ENCODE assay signal across 9 cellular contexts in the genomic region with DNA sequence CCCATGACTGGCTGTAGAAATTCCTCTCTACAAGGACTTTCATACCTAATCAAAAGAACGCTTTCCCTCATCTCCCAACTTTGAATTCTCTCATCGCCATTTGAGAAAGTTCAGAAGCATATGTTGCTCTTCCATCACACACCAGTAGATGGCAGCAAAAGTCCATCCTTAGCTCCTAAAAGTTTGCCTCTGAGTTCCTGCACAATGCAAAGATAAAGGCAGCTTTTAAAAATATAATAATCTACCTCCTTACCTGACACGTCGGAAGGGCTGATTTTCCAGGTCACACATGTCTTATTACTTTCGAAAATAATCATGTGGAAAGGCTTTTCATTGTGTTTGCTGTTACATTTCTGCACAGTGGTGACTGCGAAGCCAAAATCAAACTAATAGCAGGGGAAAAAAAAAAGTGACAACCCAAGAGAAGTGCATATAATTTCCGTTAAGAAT.
DNase-seq lines count a peak whose midpoint lies in the region; ATAC-seq and TF ChIP-seq lines count a peak whose summit lies in the region.
"Had no signal": no experiment of that assay in that cellular context is flagged by ENCODE, and none has a peak within 500 bp of the region (broad histone marks: within the 10 kb centered on the region; RNA-seq: fewer than 3 reads in every experiment).

No MANE protein-coding gene starts in this region.

- no peak overlapping the region for H3K4me3 Mint-ChIP-seq in osteocyte (ENCODE audit: unreplicated experiment)

- no peaks in the 10 kb centered on the region for H3K4me1 ChIP-seq in cardiac muscle cell (ENCODE audit: low read depth)

- H3K4me1 Mint-ChIP-seq in osteocyte (ENCODE audit: unreplicated experiment), result no peaks in the 10 kb centered on the region

- no peak overlapping the region for H3K27ac Mint-ChIP-seq in osteocyte (ENCODE audit: unreplicated experiment)

- DNase-seq in cardiac muscle cell (ENCODE audit: low read depth in 1 of 2, low spot score in 1 of 2) (peak; percentile 66 to 73), cardiac septum (ENCODE audit: low spot score) (no peak), NCI-H1694 treated with DMSO at 0.1 percent for 48 hours (lab: John Stamatoyannopoulos, UW) (peak; percentile 69), fibroblast of the aortic adventitia (ENCODE audit: low read depth) (peak; percentile 62), osteocyte (ENCODE audit: extremely low spot score, unreplicated experiment) (no peak)
- DNase-seq in activated CD4-positive, alpha-beta T cell treated with anti-CD3 and anti-CD28 coated beads, Interleukin-2, amount 50 U/mL, for 1 hour, result peak; percentile 13
- DNase-seq in NK-92 treated with Interleukin-12 subunit alpha and Interleukin-12 subunit beta, amount 100 ng/mL, for 24 hours (lab: John Stamatoyannopoulos, UW), result no peak

- ATAC-seq in HG02610 (IDR thresholded peaks at IDR 0.05; ENCODE audit: unreplicated experiment), result peak; percentile 71
- ATAC-seq: left colon had no signal

- peaks cover 3% of the 10 kb centered on the region for H3K9me3 Mint-ChIP-seq in osteocyte (ENCODE audit: unreplicated experiment)

- no peaks in the 10 kb centered on the region for H3K27me3 Mint-ChIP-seq in osteocyte (ENCODE audit: unreplicated experiment)

- TF ChIP-seq CTCF in cardiac muscle cell (IDR thresholded peaks at IDR 0.05; ENCODE audit: low read depth, low read length), result peak; percentile 86
- peak; percentile 90 for TF ChIP-seq CTCF in fibroblast of the aortic adventitia (IDR thresholded peaks at IDR 0.05; ENCODE audit: insufficient read depth, low read length)
- peak; percentile 84 for TF ChIP-seq CTCF in osteocyte (IDR thresholded peaks at IDR 0.05)

- H3K9me3 ChIP-seq in cardiac muscle cell (ENCODE audit: low read depth), result no peaks in the 10 kb centered on the region

- intact Hi-C loops in cardiac septum (cut with DNase I), result no loop called here

- H3K27ac ChIP-seq in cardiac muscle cell, result no peak overlapping the region

- no peaks in the 10 kb centered on the region for H3K36me3 Mint-ChIP-seq in osteocyte (ENCODE audit: unreplicated experiment)

- H3K4me3 ChIP-seq in cardiac muscle cell, result no peak overlapping the region
- H3K4me3 ChIP-seq in fibroblast of the aortic adventitia (ENCODE audit: low read depth, low read length), result no peak overlapping the region

- no peaks in the 10 kb centered on the region for H3K36me3 ChIP-seq in cardiac muscle cell

- peaks cover 3% of the 10 kb centered on the region for H3K27me3 ChIP-seq in cardiac muscle cell

Comparison
In these comparisons a context has a peak if more than half of its experiments do, and no peak if none do; other contexts are left out.
1. DNase-seq: peak in cardiac muscle cell (2 of 2), NCI-H1694 treated with DMSO at 0.1 percent for 48 hours (single experiment), activated CD4-positive, alpha-beta T cell treated with anti-CD3 and anti-CD28 coated beads, Interleukin-2, amount 50 U/mL, for 1 hour (single experiment) and fibroblast of the aortic adventitia (single experiment); none in cardiac septum (single experiment), osteocyte (single experiment) and NK-92 treated with Interleukin-12 subunit alpha and Interleukin-12 subunit beta, amount 100 ng/mL, for 24 hours (single experiment).
2. Peak in every context shown above with its lines, with median percentiles within 50 percentile points of each other: CTCF ChIP-seq.